2 cellular contexts compared by ENCODE assay signal in the genomic region with DNA sequence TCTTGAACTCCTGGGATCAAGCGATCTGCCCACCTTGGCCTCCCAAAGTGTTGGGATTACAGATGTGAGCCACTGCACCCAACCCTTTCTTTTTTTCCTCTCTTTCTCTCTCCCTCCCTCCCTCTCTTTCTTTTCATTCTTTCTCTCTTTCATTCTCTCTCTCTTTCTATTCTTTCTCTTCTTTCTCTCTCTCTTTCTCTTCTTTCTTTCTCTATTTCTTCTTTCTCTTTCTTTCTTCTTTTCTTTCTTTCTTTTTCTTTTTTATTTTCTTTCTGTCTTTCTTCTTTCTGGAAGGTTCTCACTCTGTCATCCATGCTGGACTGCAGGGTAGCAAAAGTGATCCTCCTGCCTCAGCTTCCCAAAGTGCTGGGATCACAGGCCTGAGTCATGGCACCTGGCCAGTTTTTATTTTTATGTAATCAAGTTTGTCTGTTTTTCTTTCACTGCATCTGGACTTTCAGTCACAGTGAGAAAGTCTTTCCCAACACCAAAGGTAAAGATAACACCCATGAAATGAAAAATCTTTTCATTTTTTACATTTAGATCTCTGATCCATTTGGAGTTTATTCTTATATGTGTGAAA.
TF ChIP-seq lines count a peak whose summit lies in the region.

No MANE protein-coding gene starts in this region.

TF ChIP-seq in HEK293, 187 proteins besides CTCF, POLR2A, EP300 and RAD21 (continued from another document):
- peak; percentile 82 for TF ChIP-seq PRDM1 (tag by site-specific recombination; IDR thresholded peaks at IDR 0.05)
- no peak for TF ChIP-seq ZBTB7A (tag by site-specific recombination; IDR thresholded peaks at IDR 0.05; ENCODE audit: low read depth)
- TF ChIP-seq SETDB1 (IDR thresholded peaks at IDR 0.05; ENCODE audit: insufficient read length, low read length): no peak
- TF ChIP-seq, protein P1, sequence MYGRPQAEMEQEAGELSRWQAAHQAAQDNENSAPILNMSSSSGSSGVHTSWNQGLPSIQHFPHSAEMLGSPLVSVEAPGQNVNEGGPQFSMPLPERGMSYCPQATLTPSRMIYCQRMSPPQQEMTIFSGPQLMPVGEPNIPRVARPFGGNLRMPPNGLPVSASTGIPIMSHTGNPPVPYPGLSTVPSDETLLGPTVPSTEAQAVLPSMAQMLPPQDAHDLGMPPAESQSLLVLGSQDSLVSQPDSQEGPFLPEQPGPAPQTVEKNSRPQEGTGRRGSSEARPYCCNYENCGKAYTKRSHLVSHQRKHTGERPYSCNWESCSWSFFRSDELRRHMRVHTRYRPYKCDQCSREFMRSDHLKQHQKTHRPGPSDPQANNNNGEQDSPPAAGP (tag by site-specific recombination; IDR thresholded peaks at IDR 0.05): no peak
- TF ChIP-seq ZFP69B (tag by site-specific recombination; IDR thresholded peaks at IDR 0.05): no peak
- no peak for TF ChIP-seq ZFP3 (tag by site-specific recombination; IDR thresholded peaks at IDR 0.05; ENCODE audit: low read depth)
- TF ChIP-seq ZNF366 (tag by site-specific recombination; conservative IDR thresholded peaks at IDR 0.05): peak; percentile 87
- TF ChIP-seq ZNF221 (tag by site-specific recombination; IDR thresholded peaks at IDR 0.05; ENCODE audit: borderline replicate concordance): no peak
- TF ChIP-seq SP3 (tag by site-specific recombination; IDR thresholded peaks at IDR 0.05): no peak
- no peak for TF ChIP-seq BCL11B (tag by site-specific recombination; IDR thresholded peaks at IDR 0.05; ENCODE audit: low read depth)
- TF ChIP-seq, protein P2, sequence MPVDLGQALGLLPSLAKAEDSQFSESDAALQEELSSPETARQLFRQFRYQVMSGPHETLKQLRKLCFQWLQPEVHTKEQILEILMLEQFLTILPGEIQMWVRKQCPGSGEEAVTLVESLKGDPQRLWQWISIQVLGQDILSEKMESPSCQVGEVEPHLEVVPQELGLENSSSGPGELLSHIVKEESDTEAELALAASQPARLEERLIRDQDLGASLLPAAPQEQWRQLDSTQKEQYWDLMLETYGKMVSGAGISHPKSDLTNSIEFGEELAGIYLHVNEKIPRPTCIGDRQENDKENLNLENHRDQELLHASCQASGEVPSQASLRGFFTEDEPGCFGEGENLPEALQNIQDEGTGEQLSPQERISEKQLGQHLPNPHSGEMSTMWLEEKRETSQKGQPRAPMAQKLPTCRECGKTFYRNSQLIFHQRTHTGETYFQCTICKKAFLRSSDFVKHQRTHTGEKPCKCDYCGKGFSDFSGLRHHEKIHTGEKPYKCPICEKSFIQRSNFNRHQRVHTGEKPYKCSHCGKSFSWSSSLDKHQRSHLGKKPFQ (tag by site-specific recombination; IDR thresholded peaks at IDR 0.05): no peak
- no peak for TF ChIP-seq ZNF2 (tag by site-specific recombination; IDR thresholded peaks at IDR 0.05)
- no peak for TF ChIP-seq ZBTB21 (tag by site-specific recombination; IDR thresholded peaks at IDR 0.05)
- TF ChIP-seq FEZF1 (tag by site-specific recombination; IDR thresholded peaks at IDR 0.05): no peak

TF ChIP-seq in SK-N-SH treated with all-trans-retinoic acid at 6 μM for 48 hours, 23 proteins besides CTCF, POLR2A, EP300 and RAD21 (continued from another document):
- TF ChIP-seq, protein P3, sequence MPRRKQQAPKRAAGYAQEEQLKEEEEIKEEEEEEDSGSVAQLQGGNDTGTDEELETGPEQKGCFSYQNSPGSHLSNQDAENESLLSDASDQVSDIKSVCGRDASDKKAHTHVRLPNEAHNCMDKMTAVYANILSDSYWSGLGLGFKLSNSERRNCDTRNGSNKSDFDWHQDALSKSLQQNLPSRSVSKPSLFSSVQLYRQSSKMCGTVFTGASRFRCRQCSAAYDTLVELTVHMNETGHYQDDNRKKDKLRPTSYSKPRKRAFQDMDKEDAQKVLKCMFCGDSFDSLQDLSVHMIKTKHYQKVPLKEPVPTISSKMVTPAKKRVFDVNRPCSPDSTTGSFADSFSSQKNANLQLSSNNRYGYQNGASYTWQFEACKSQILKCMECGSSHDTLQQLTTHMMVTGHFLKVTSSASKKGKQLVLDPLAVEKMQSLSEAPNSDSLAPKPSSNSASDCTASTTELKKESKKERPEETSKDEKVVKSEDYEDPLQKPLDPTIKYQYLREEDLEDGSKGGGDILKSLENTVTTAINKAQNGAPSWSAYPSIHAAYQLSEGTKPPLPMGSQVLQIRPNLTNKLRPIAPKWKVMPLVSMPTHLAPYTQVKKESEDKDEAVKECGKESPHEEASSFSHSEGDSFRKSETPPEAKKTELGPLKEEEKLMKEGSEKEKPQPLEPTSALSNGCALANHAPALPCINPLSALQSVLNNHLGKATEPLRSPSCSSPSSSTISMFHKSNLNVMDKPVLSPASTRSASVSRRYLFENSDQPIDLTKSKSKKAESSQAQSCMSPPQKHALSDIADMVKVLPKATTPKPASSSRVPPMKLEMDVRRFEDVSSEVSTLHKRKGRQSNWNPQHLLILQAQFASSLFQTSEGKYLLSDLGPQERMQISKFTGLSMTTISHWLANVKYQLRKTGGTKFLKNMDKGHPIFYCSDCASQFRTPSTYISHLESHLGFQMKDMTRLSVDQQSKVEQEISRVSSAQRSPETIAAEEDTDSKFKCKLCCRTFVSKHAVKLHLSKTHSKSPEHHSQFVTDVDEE (CRISPR knock-in tag; IDR thresholded peaks at IDR 0.05): no peak
- TF ChIP-seq, protein P4, sequence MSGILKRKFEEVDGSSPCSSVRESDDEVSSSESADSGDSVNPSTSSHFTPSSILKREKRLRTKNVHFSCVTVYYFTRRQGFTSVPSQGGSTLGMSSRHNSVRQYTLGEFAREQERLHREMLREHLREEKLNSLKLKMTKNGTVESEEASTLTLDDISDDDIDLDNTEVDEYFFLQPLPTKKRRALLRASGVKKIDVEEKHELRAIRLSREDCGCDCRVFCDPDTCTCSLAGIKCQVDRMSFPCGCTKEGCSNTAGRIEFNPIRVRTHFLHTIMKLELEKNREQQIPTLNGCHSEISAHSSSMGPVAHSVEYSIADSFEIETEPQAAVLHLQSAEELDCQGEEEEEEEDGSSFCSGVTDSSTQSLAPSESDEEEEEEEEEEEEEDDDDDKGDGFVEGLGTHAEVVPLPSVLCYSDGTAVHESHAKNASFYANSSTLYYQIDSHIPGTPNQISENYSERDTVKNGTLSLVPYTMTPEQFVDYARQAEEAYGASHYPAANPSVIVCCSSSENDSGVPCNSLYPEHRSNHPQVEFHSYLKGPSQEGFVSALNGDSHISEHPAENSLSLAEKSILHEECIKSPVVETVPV (CRISPR knock-in tag; IDR thresholded peaks at IDR 0.05): no peak
- no peak for TF ChIP-seq SNAI2 (CRISPR knock-in tag; IDR thresholded peaks at IDR 0.05)
- TF ChIP-seq, protein P5, sequence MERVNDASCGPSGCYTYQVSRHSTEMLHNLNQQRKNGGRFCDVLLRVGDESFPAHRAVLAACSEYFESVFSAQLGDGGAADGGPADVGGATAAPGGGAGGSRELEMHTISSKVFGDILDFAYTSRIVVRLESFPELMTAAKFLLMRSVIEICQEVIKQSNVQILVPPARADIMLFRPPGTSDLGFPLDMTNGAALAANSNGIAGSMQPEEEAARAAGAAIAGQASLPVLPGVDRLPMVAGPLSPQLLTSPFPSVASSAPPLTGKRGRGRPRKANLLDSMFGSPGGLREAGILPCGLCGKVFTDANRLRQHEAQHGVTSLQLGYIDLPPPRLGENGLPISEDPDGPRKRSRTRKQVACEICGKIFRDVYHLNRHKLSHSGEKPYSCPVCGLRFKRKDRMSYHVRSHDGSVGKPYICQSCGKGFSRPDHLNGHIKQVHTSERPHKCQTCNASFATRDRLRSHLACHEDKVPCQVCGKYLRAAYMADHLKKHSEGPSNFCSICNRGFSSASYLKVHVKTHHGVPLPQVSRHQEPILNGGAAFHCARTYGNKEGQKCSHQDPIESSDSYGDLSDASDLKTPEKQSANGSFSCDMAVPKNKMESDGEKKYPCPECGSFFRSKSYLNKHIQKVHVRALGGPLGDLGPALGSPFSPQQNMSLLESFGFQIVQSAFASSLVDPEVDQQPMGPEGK (CRISPR knock-in tag; IDR thresholded peaks at IDR 0.05; ENCODE audit: borderline replicate concordance): no peak
- TF ChIP-seq PPARA (CRISPR knock-in tag; IDR thresholded peaks at IDR 0.05; ENCODE audit: borderline replicate concordance): no peak
- TF ChIP-seq OSR1 (CRISPR knock-in tag; IDR thresholded peaks at IDR 0.05): no peak
- no peak for TF ChIP-seq ZFP30 (CRISPR knock-in tag; IDR thresholded peaks at IDR 0.05)
- no peak for TF ChIP-seq ZNF8 (CRISPR knock-in tag; IDR thresholded peaks at IDR 0.05)
- TF ChIP-seq CSDC2 (CRISPR knock-in tag; IDR thresholded peaks at IDR 0.05): no peak
- TF ChIP-seq, protein P6, sequence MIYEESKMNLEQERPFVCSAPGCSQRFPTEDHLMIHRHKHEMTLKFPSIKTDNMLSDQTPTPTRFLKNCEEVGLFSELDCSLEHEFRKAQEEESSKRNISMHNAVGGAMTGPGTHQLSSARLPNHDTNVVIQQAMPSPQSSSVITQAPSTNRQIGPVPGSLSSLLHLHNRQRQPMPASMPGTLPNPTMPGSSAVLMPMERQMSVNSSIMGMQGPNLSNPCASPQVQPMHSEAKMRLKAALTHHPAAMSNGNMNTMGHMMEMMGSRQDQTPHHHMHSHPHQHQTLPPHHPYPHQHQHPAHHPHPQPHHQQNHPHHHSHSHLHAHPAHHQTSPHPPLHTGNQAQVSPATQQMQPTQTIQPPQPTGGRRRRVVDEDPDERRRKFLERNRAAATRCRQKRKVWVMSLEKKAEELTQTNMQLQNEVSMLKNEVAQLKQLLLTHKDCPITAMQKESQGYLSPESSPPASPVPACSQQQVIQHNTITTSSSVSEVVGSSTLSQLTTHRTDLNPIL (CRISPR knock-in tag; IDR thresholded peaks at IDR 0.05; ENCODE audit: low read depth): no peak
- no peak for TF ChIP-seq ZNF70 (CRISPR knock-in tag; IDR thresholded peaks at IDR 0.05)
